In genomic region chr22:19553201-19553600, GRCh38 we compare ENCODE assay signal across 29 cellular contexts. TPM values are rescaled to one million over a fixed set of nuclear protein-coding genes. Genes with fewer than 3 reads are reported as not detected.
"Had no signal": no experiment of that assay in that cellular context is flagged by ENCODE, and none has a peak within 500 bp of the region (broad histone marks: within the 10 kb centered on the region; RNA-seq: fewer than 3 reads in every experiment).

No MANE protein-coding gene starts in this region.

- H3K27me3 ChIP-seq: colonic mucosa, foreskin keratinocyte, heart left ventricle, heart right ventricle, hepatocyte had no signal

- H3K27ac Mint-ChIP-seq: dendritic cell treated with granulocyte-macrophage colony-stimulating factor and Interleukin-4, amounts not matched to agents 40 ng/mL and 50 ng/mL, for 4 days; effector memory CD8-positive, alpha-beta T cell; endodermal cell had no signal

- DNase-seq: colonic mucosa; cortex of kidney; dermis blood vessel endothelial cell; dorsolateral prefrontal cortex; effector CD4-positive, alpha-beta T cell; effector CD8-positive, alpha-beta T cell; effector memory CD4-positive, alpha-beta T cell; effector memory CD8-positive, alpha-beta T cell; endodermal cell; erythroblast; esophagus squamous epithelium; foreskin fibroblast; foreskin keratinocyte; foreskin melanocyte; gastrocnemius medialis; glutamatergic neuron; heart left ventricle; heart right ventricle had no signal

- H2AFZ ChIP-seq: hepatocyte had no signal

- H3K4me3 ChIP-seq: colonic mucosa, coronary artery, dorsolateral prefrontal cortex, esophagus muscularis mucosa, esophagus squamous epithelium, gastrocnemius medialis, gastroesophageal sphincter, heart left ventricle, heart right ventricle, hepatocyte had no signal

- ATAC-seq: effector memory CD8-positive, alpha-beta T cell; esophagus mucosa; foreskin keratinocyte; gastrocnemius medialis; gastroesophageal sphincter; heart left ventricle; heart right ventricle had no signal

- FAIRE-seq: endometrium, frontal cortex had no signal

- H3K9me3 Mint-ChIP-seq: effector memory CD8-positive, alpha-beta T cell had no signal

- H3K4me3 Mint-ChIP-seq: dendritic cell treated with granulocyte-macrophage colony-stimulating factor and Interleukin-4, amounts not matched to agents 40 ng/mL and 50 ng/mL, for 4 days; effector memory CD8-positive, alpha-beta T cell; endodermal cell had no signal

- H3K4me2 ChIP-seq: hepatocyte had no signal

- H3K27ac ChIP-seq: colonic mucosa, coronary artery, dorsolateral prefrontal cortex, epithelial cell of prostate, esophagus muscularis mucosa, esophagus squamous epithelium, foreskin keratinocyte, gastrocnemius medialis, gastroesophageal sphincter, heart left ventricle, heart right ventricle, hepatocyte had no signal

- H3K27me3 Mint-ChIP-seq: dendritic cell treated with granulocyte-macrophage colony-stimulating factor and Interleukin-4, amounts not matched to agents 40 ng/mL and 50 ng/mL, for 4 days had no signal

- H3K4me1 ChIP-seq: colonic mucosa, esophagus muscularis mucosa, esophagus squamous epithelium, foreskin keratinocyte, gastrocnemius medialis, gastroesophageal sphincter, heart left ventricle, heart right ventricle had no signal

- H3K9me3 ChIP-seq: colonic mucosa, gastrocnemius medialis had no signal

- H3K36me3 ChIP-seq: colonic mucosa, esophagus muscularis mucosa, esophagus squamous epithelium, gastrocnemius medialis, gastroesophageal sphincter, heart left ventricle, heart right ventricle had no signal

- H3K79me2 ChIP-seq: hepatocyte had no signal

RNA-seq across cellular contexts. Expression of gene CLDN5, which starts 29.0 kb away (rescaled TPM):
- total RNA-seq: fibroblast of villous mesenchyme, foreskin keratinocyte had no signal
- polyA plus RNA-seq: fibroblast of lung, foreskin keratinocyte had no signal
